Comparison of ENCODE assay signal across 8 cellular contexts in the genomic region with DNA sequence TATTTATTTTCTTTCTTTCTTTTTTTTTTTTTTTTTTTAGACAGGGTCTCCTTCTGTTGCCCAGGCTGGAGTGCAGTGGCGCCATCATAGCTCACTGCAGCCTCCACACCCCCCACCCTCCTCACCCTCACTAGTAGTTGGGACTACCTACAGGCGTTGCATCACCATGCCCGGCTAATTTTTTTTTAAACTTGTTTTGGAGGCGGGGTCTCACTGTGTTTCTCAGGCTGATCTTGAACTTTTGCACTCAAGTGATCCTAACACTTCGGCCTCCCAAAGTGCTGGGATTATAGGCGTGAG. TPM values are rescaled to one million over a fixed set of nuclear protein-coding genes. Genes with fewer than 3 reads are reported as not detected.
DNase-seq lines count a peak whose midpoint lies in the region; ATAC-seq, FAIRE-seq and TF ChIP-seq lines count a peak whose summit lies in the region.

No MANE protein-coding gene starts in this region.

- no peak overlapping the region for H3K23ac ChIP-seq in H9 (ENCODE audit: insufficient read length, low read depth, low read length)

- no peak overlapping the region for H2BK15ac ChIP-seq in H9 (ENCODE audit: low read depth, low read length)

- POLR2A ChIA-PET in A549 (lab: Yijun Ruan, JAX) = interaction anchor here (1.1 to 2.4 kb wide), 3 partner anchors 8 to 33 kb away, joined by 4 to 32 read pairs (median 5); no protein-coding TSS in a partner anchor
- POLR2A ChIA-PET in WTC11 (lab: Charles Lee) = interaction anchor here (0.7 to 1.4 kb wide), 4 partner anchors 9 to 264 kb away, joined by 3 to 7 read pairs (median 4); a partner anchor contains a TSS

- peak overlapping the region; percentile 52 for H3K4me3 ChIP-seq in A549
- peak overlapping the region; percentile 44 to 68 for H3K4me3 ChIP-seq in right atrium auricular region

- no peak for FAIRE-seq in A549 (lab: Jason Lieb, UNC)

- H3K27me3 Mint-ChIP-seq in H9 (ENCODE audit: low read depth) = peaks cover 30% of the 10 kb centered on the region
- H3K27me3 Mint-ChIP-seq in WTC11 (ENCODE audit: low read depth) = peaks cover 8% of the 10 kb centered on the region; the same call in 1 of the 2 replicates
- H3K27me3 Mint-ChIP-seq in stimulated activated naive B cell treated with anti-CD40 and anti-IgM and Interleukin-4, amounts not matched to agents 10 μg/mL and 1 μg/mL and 100 μg/mL, for 72 hours = peaks cover 18 to 23% of the 10 kb centered on the region in 2 donors

- H3K27me3 ChIP-seq in H9 (ENCODE audit: insufficient read depth, low read length) = peaks cover 6% of the 10 kb centered on the region; the same call in 1 of the 2 replicates
- H3K27me3 ChIP-seq in right atrium auricular region = no peaks in the 10 kb centered on the region

- no peaks in the 10 kb centered on the region for H3K9me3 Mint-ChIP-seq in H9
- H3K9me3 Mint-ChIP-seq in WTC11 = no peaks in the 10 kb centered on the region
- no peaks in the 10 kb centered on the region for H3K9me3 Mint-ChIP-seq in stimulated activated naive B cell treated with anti-CD40 and anti-IgM and Interleukin-4, amounts not matched to agents 10 μg/mL and 1 μg/mL and 100 μg/mL, for 72 hours

- H3K36me3 ChIP-seq in right atrium auricular region = no peaks in the 10 kb centered on the region

- no peak overlapping the region for H2BK5ac ChIP-seq in H9 (ENCODE audit: insufficient read length, low read length)

- no peak overlapping the region for H2AK5ac ChIP-seq in H9 (ENCODE audit: insufficient read length, low read length)

- TF ChIP-seq EP300 in A549 (IDR thresholded peaks at IDR 0.05) = no peak

- no peaks in the 10 kb centered on the region for H4K20me1 ChIP-seq in H9 (ENCODE audit: control insufficient read depth, insufficient read depth, insufficient read length)

- H3K4me2 ChIP-seq in A549 (peak overlapping the region; percentile 96), H9 (ENCODE audit: insufficient read depth, insufficient read length, low read length) (peak overlapping the region; percentile 63)

- TF ChIP-seq CTCF in A549 (IDR thresholded peaks at IDR 0.05) (no peak), H9 (conservative IDR thresholded peaks at IDR 0.05) (no peak), WTC11 (IDR thresholded peaks at IDR 0.05) (no peak), right atrium auricular region (IDR thresholded peaks at IDR 0.05) (no peak)

- no peak overlapping the region for H2BK120ac ChIP-seq in H9 (ENCODE audit: low read depth, low read length, poor library complexity, severe bottlenecking)

- DNase-seq in A549 (ENCODE audit: low read depth in 1 of 2, low spot score in 1 of 2) (no peak), H9 (no peak), WTC11 (ENCODE audit: low spot score) (no peak), right atrium auricular region (ENCODE audit: low spot score) (no peak), NCI-H1436 (lab: John Stamatoyannopoulos, UW) (no peak), NCI-H345 (lab: John Stamatoyannopoulos, UW) (no peak), dedifferentiated amniotic fluid mesenchymal stem cell (ENCODE audit: extremely low spot score) (no peak)
- no peak for DNase-seq in stimulated activated naive B cell treated with anti-CD40 and anti-IgM and Interleukin-4, amounts not matched to agents 10 μg/mL and 1 μg/mL and 100 μg/mL, for 72 hours

- H3K36me3 Mint-ChIP-seq in H9 (ENCODE audit: insufficient read depth in 1 of 3, low read depth in 3 of 3) (no peaks in the 10 kb centered on the region), WTC11 (no peaks in the 10 kb centered on the region)
- no peaks in the 10 kb centered on the region for H3K36me3 Mint-ChIP-seq in stimulated activated naive B cell treated with anti-CD40 and anti-IgM and Interleukin-4, amounts not matched to agents 10 μg/mL and 1 μg/mL and 100 μg/mL, for 72 hours

- no peak overlapping the region for H4K5ac ChIP-seq in H9 (ENCODE audit: insufficient read length, low read depth, low read length)

- H3K56ac ChIP-seq in H9 (ENCODE audit: insufficient read length, low read depth, low read length) = no peak overlapping the region

- no peak overlapping the region for H3K14ac ChIP-seq in H9 (ENCODE audit: insufficient read depth, low read length)

- H3T11ph ChIP-seq in H9 (ENCODE audit: low read length) = no peak overlapping the region

- H2AFZ ChIP-seq in H9 (ENCODE audit: low read length) = no peak overlapping the region

- no peak for TF ChIP-seq POLR2A in A549 (IDR thresholded peaks at IDR 0.05; ENCODE audit: low read length)

- no peak overlapping the region for H2BK12ac ChIP-seq in H9 (ENCODE audit: insufficient read length, low read depth, low read length)

- H3K4me3 Mint-ChIP-seq in H9 (peak overlapping the region; percentile 61 to 70), WTC11 (peak overlapping the region; percentile 57)
- peak overlapping the region; percentile 63 to 76 for H3K4me3 Mint-ChIP-seq in stimulated activated naive B cell treated with anti-CD40 and anti-IgM and Interleukin-4, amounts not matched to agents 10 μg/mL and 1 μg/mL and 100 μg/mL, for 72 hours

- H3K4me1 ChIP-seq in A549 (peaks cover 13% of the 10 kb centered on the region; the same call in 2 of the 3 replicates), H9 (ENCODE audit: insufficient read depth, low read length) (no peaks in the 10 kb centered on the region), right atrium auricular region (peaks cover 0 to 37% of the 10 kb centered on the region in 2 donors)

- H4K8ac ChIP-seq in H9 (replicated peaks; ENCODE audit: insufficient read length, low read depth, low read length) = no peak overlapping the region

- WGBS in A549 (ENCODE audit: missing lambda C conversion rate) = 18% methylated on average over 5 of the region's 6 CpGs
- WGBS in H9 (ENCODE audit: extremely low coverage, insufficient read length, low lambda C conversion rate) = no CpG with 5 or more reads among the region's 6 CpGs

- H3K27ac ChIP-seq in A549 (peak overlapping the region; percentile 83 to 93), H9 (ENCODE audit: insufficient read length, low read depth, low read length) (no peak overlapping the region), right atrium auricular region (peak overlapping the region; percentile 95 to 96)

- no peak for TF ChIP-seq RAD21 in A549 (conservative IDR thresholded peaks at IDR 0.05 in 1 of 2, IDR thresholded peaks at IDR 0.05 in 1 of 2)

- ATAC-seq in A549 = peak; percentile 35 to 53; a peak in 4 of 6 replicates
- peak; percentile 15 for ATAC-seq in WTC11
- peak; percentile 38 to 45 for ATAC-seq in stimulated activated naive B cell treated with anti-CD40 and anti-IgM and Interleukin-4, amounts not matched to agents 10 μg/mL and 1 μg/mL and 100 μg/mL, for 72 hours (replicated peaks)

- H3K18ac ChIP-seq in H9 (ENCODE audit: insufficient read length, low read depth, low read length) = no peak overlapping the region

- H3K27ac Mint-ChIP-seq in H9 = no peak overlapping the region
- H3K27ac Mint-ChIP-seq in WTC11 = no peak overlapping the region
- H3K27ac Mint-ChIP-seq in stimulated activated naive B cell treated with anti-CD40 and anti-IgM and Interleukin-4, amounts not matched to agents 10 μg/mL and 1 μg/mL and 100 μg/mL, for 72 hours = no peak overlapping the region

- CTCF ChIA-PET in A549 (lab: Yijun Ruan, JAX) (interaction anchor here (0.6 to 3.1 kb wide), 16 partner anchors 8 to 572 kb away, joined by 3 to 19 read pairs (median 4); a partner anchor contains a TSS), WTC11 (lab: Charles Lee) (interaction anchor here (0.8 to 2.6 kb wide), 19 partner anchors 9 to 200 kb away, joined by 3 to 42 read pairs (median 5); a partner anchor contains a TSS)

- H3K9me3 ChIP-seq in A549 = no peaks in the 10 kb centered on the region
- H3K9me3 ChIP-seq in H9 (ENCODE audit: control insufficient read depth, low read depth, low read length) = no peaks in the 10 kb centered on the region
- no peaks in the 10 kb centered on the region for H3K9me3 ChIP-seq in right atrium auricular region

- H3K79me1 ChIP-seq in H9 (ENCODE audit: insufficient read depth, low read depth, low read length, poor library complexity, severe bottlenecking) = no peaks in the 10 kb centered on the region

- no peaks in the 10 kb centered on the region for H3K79me2 ChIP-seq in H9 (ENCODE audit: insufficient read depth, low read length)

- peaks cover 11% of the 10 kb centered on the region for H3K23me2 ChIP-seq in H9 (ENCODE audit: insufficient read length, low read depth, low read length, poor library complexity, severe bottlenecking)

- no peak overlapping the region for H4K91ac ChIP-seq in H9 (ENCODE audit: insufficient read length, low read depth, low read length)

- H2BK20ac ChIP-seq in H9 (ENCODE audit: low read depth, low read length, poor library complexity, severe bottlenecking) = no peak overlapping the region

- peaks cover 0 to 2% of the 10 kb centered on the region in 2 experiments; a peak in 1 of 4 replicates for H3K4me1 Mint-ChIP-seq in H9
- no peaks in the 10 kb centered on the region for H3K4me1 Mint-ChIP-seq in WTC11
- H3K4me1 Mint-ChIP-seq in stimulated activated naive B cell treated with anti-CD40 and anti-IgM and Interleukin-4, amounts not matched to agents 10 μg/mL and 1 μg/mL and 100 μg/mL, for 72 hours = peaks cover 3 to 7% of the 10 kb centered on the region in 2 donors

- no peak overlapping the region for H3K4ac ChIP-seq in H9 (ENCODE audit: low read depth, low read length)

- H3K9ac ChIP-seq in H9 (ENCODE audit: extremely low read depth, insufficient read length, low read length) = no peak overlapping the region

TF ChIP-seq in A549, 52 proteins besides CTCF, POLR2A, EP300 and RAD21:
- peak in 1 of 2 experiments; percentile 70; a peak in 3 of 4 replicates for TF ChIP-seq CEBPB (IDR thresholded peaks at IDR 0.05)
- TF ChIP-seq KDM1A (IDR thresholded peaks at IDR 0.05; ENCODE audit: low read depth) = no peak

TF ChIP-seq in WTC11, 78 proteins besides CTCF, POLR2A, EP300 and RAD21 (continues in another document):
- no peak for TF ChIP-seq ZNF416 (CRISPR knock-in tag; IDR thresholded peaks at IDR 0.05)
- TF ChIP-seq GABPB1 (CRISPR knock-in tag; IDR thresholded peaks at IDR 0.05) = peak; percentile 69; the same call in 1 of the 2 replicates

RNA-seq across cellular contexts. Expression of a gene that starts 33.6 kb away (rescaled TPM):
- 0.06 and 0.08 TPM in 2 replicates for polyA plus RNA-seq in A549 (2011; rRNA removed)
- polyA plus RNA-seq in A549 (2012; cell fraction: cytosol; rRNA removed) = 0.05 TPM in 2 replicates
- polyA plus RNA-seq in A549 (2012; cell fraction: nucleus; rRNA removed) = 0.02 and 0.08 TPM in 2 replicates
- 0.17 to 0.20 TPM (median 0.19 TPM) in 3 replicates for polyA plus RNA-seq in A549 (2017; fragmentation: RNase III; extraction: RNeasy Plus Mini Kit Qiagen cat#74134 plus additional on column Dnase treatment)
- 0.04 and 0.05 TPM in 2 replicates for polyA minus RNA-seq in A549 (2011; rRNA and poly(A)+ RNA removed)
- 0.83 and 0.92 TPM in 2 replicates for total RNA-seq in H9 (2021)
- 0.48 to 0.85 TPM (median 0.82 TPM) in 3 replicates for total RNA-seq in WTC11 (2021)
- 1 to 10 TPM; 3.2 to 8.5 TPM for total RNA-seq in right atrium auricular region
